1 cellular context compared by ENCODE assay signal in the genomic region with DNA sequence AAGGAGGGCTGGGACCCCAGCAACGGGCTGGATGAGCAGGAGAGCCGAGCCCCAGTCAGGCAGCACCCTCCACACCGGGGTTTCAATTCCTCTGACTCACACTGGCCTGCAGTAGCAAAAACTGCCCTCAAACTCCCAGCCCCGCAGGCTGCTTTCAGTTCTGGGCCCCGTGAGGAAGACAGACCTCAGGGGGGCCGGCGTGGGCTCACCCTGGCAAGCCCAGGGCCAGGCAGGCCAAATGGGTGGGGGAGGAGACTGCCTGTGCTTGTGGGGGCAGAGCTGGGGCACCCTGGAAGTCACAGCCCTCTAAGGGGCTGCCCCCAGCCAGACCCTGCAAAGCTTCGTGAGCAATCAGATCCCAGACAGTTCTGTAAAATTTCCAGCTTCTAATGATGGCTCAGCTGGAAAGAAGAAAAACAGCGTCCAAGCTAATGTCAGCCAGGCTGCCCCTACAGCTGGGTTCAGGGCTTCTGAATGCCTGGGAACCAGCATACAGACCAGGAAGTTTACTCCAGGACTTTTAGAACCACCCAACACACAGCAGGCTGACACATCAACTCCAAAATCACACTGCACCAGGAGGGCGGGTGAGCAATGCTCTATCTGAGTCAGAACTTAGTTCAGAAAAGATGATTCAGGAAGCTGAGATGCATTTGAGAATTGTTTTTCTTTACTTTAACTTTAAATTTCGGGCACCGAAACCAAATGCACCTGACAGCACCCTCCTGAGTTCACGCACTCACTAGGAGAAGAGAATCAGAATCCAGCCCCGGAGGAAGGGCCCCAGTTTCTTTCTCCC.
TF ChIP-seq lines count a peak whose summit lies in the region.

No MANE protein-coding gene starts in this region.

TF ChIP-seq in GM12878, 131 proteins besides CTCF, POLR2A, EP300 and RAD21 (continued from another document):
- no peak for TF ChIP-seq SUPT20H (IDR thresholded peaks at IDR 0.05; ENCODE audit: borderline replicate concordance, control insufficient read depth, low read depth, low read length)
- TF ChIP-seq SUZ12 (IDR thresholded peaks at IDR 0.05; ENCODE audit: unreplicated experiment), result no peak
- TF ChIP-seq, protein P1, sequence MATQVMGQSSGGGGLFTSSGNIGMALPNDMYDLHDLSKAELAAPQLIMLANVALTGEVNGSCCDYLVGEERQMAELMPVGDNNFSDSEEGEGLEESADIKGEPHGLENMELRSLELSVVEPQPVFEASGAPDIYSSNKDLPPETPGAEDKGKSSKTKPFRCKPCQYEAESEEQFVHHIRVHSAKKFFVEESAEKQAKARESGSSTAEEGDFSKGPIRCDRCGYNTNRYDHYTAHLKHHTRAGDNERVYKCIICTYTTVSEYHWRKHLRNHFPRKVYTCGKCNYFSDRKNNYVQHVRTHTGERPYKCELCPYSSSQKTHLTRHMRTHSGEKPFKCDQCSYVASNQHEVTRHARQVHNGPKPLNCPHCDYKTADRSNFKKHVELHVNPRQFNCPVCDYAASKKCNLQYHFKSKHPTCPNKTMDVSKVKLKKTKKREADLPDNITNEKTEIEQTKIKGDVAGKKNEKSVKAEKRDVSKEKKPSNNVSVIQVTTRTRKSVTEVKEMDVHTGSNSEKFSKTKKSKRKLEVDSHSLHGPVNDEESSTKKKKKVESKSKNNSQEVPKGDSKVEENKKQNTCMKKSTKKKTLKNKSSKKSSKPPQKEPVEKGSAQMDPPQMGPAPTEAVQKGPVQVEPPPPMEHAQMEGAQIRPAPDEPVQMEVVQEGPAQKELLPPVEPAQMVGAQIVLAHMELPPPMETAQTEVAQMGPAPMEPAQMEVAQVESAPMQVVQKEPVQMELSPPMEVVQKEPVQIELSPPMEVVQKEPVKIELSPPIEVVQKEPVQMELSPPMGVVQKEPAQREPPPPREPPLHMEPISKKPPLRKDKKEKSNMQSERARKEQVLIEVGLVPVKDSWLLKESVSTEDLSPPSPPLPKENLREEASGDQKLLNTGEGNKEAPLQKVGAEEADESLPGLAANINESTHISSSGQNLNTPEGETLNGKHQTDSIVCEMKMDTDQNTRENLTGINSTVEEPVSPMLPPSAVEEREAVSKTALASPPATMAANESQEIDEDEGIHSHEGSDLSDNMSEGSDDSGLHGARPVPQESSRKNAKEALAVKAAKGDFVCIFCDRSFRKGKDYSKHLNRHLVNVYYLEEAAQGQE (IDR thresholded peaks at IDR 0.05; ENCODE audit: low read depth, low read length), result no peak
- TF ChIP-seq SMC3 (IDR thresholded peaks at IDR 0.05; ENCODE audit: borderline replicate concordance, low read length), result 0 out of 2 replicates have a peak, but pooled peaks have one; percentile 9
- no peak for TF ChIP-seq NRF1 (conservative IDR thresholded peaks at IDR 0.05; ENCODE audit: low read depth, low read length)
- TF ChIP-seq STAT1 (conservative IDR thresholded peaks at IDR 0.05), result 0 out of 2 replicates have a peak, but pooled peaks have one; percentile 41
- no peak for TF ChIP-seq ZNF274 (IDR thresholded peaks at IDR 0.05; ENCODE audit: insufficient read depth, insufficient read length)
- peak; percentile 66 for TF ChIP-seq IRF4 (IDR thresholded peaks at IDR 0.05; ENCODE audit: low read depth, low read length)
- no peak for TF ChIP-seq GABPA (IDR thresholded peaks at IDR 0.05; ENCODE audit: low read depth)
- TF ChIP-seq, protein P2, sequence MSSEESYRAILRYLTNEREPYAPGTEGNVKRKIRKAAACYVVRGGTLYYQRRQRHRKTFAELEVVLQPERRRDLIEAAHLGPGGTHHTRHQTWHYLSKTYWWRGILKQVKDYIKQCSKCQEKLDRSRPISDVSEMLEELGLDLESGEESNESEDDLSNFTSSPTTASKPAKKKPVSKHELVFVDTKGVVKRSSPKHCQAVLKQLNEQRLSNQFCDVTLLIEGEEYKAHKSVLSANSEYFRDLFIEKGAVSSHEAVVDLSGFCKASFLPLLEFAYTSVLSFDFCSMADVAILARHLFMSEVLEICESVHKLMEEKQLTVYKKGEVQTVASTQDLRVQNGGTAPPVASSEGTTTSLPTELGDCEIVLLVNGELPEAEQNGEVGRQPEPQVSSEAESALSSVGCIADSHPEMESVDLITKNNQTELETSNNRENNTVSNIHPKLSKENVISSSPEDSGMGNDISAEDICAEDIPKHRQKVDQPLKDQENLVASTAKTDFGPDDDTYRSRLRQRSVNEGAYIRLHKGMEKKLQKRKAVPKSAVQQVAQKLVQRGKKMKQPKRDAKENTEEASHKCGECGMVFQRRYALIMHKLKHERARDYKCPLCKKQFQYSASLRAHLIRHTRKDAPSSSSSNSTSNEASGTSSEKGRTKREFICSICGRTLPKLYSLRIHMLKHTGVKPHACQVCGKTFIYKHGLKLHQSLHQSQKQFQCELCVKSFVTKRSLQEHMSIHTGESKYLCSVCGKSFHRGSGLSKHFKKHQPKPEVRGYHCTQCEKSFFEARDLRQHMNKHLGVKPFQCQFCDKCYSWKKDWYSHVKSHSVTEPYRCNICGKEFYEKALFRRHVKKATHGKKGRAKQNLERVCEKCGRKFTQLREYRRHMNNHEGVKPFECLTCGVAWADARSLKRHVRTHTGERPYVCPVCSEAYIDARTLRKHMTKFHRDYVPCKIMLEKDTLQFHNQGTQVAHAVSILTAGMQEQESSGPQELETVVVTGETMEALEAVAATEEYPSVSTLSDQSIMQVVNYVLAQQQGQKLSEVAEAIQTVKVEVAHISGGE (CRISPR knock-in tag; IDR thresholded peaks at IDR 0.05), result no peak
- TF ChIP-seq TARDBP (IDR thresholded peaks at IDR 0.05; ENCODE audit: borderline replicate concordance), result no peak; the same call in 1 of the 2 replicates
- TF ChIP-seq RB1 (IDR thresholded peaks at IDR 0.05; ENCODE audit: borderline replicate concordance), result no peak
- TF ChIP-seq CEBPB (IDR thresholded peaks at IDR 0.05; ENCODE audit: borderline replicate concordance in 1 of 2, low read depth in 2 of 2, low read length in 2 of 2), result no peak
- TF ChIP-seq, protein P3, sequence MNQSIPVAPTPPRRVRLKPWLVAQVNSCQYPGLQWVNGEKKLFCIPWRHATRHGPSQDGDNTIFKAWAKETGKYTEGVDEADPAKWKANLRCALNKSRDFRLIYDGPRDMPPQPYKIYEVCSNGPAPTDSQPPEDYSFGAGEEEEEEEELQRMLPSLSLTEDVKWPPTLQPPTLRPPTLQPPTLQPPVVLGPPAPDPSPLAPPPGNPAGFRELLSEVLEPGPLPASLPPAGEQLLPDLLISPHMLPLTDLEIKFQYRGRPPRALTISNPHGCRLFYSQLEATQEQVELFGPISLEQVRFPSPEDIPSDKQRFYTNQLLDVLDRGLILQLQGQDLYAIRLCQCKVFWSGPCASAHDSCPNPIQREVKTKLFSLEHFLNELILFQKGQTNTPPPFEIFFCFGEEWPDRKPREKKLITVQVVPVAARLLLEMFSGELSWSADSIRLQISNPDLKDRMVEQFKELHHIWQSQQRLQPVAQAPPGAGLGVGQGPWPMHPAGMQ (IDR thresholded peaks at IDR 0.05; ENCODE audit: borderline replicate concordance), result no peak
- TF ChIP-seq, protein P4, sequence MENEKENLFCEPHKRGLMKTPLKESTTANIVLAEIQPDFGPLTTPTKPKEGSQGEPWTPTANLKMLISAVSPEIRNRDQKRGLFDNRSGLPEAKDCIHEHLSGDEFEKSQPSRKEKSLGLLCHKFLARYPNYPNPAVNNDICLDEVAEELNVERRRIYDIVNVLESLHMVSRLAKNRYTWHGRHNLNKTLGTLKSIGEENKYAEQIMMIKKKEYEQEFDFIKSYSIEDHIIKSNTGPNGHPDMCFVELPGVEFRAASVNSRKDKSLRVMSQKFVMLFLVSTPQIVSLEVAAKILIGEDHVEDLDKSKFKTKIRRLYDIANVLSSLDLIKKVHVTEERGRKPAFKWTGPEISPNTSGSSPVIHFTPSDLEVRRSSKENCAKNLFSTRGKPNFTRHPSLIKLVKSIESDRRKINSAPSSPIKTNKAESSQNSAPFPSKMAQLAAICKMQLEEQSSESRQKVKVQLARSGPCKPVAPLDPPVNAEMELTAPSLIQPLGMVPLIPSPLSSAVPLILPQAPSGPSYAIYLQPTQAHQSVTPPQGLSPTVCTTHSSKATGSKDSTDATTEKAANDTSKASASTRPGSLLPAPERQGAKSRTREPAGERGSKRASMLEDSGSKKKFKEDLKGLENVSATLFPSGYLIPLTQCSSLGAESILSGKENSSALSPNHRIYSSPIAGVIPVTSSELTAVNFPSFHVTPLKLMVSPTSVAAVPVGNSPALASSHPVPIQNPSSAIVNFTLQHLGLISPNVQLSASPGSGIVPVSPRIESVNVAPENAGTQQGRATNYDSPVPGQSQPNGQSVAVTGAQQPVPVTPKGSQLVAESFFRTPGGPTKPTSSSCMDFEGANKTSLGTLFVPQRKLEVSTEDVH (IDR thresholded peaks at IDR 0.05; ENCODE audit: low read depth, partially characterized antibody), result no peak
- no peak for TF ChIP-seq NFXL1 (IDR thresholded peaks at IDR 0.05; ENCODE audit: borderline replicate concordance)
- TF ChIP-seq IKZF2 (IDR thresholded peaks at IDR 0.05), result peak; percentile 57 to 69; a peak in 3 of 4 replicates
